ENCODE assay signal across 1 cellular context in genomic region chr1:190138266-190138665, GRCh38.
TF ChIP-seq lines count a peak whose summit lies in the region.

No MANE protein-coding gene starts in this region.

TF ChIP-seq in WTC11, 78 proteins besides CTCF, POLR2A, EP300 and RAD21 (continued from another document):
- no peak for TF ChIP-seq SP1 (CRISPR knock-in tag; conservative IDR thresholded peaks at IDR 0.05)
